ENCODE assay signal across 8 cellular contexts in the genomic region with DNA sequence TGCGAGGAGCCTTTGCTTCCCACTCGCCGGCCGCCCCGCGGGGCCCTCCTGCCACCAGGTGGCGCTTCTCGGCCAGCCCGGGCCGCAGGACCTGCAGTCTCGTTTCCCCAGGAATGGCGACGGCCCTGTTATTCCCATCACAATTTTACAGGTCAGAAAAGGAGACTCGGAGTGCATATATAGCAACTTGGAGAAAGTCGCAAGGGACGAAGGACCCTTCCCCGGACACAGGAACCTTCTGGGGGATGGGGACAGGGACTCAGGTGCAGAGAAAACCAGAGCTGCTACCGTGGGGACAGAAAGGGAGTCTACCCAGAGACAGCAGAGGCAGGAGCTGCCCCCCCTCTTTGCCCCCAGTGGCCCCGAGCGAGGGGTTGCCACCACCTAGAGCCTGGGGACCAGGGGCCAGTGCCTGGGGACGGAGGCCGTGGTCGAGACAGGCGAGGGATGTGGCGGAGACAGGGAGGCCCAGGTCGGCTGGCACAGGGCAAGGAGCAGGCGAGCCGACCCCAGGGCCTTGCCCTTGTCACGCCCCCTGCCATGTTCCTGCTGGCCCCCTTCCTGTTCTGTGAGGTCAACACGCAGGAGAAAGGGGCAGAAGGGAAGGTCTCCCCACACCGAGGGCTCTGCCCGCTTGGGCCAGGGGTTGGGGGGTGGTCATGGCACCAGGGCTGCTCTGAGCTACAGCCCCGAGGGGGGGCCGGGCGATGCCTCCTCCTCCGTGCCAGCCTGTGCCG. TPM values are rescaled to one million over a fixed set of nuclear protein-coding genes. Genes with fewer than 3 reads are reported as not detected.
DNase-seq lines count a peak whose midpoint lies in the region; ATAC-seq and TF ChIP-seq lines count a peak whose summit lies in the region.

No MANE protein-coding gene starts in this region.

- peaks cover 6% of the 10 kb centered on the region for H3K4me1 ChIP-seq in RWPE2 (ENCODE audit: insufficient read depth, poor library complexity, severe bottlenecking)

- no peaks in the 10 kb centered on the region for H3K27me3 ChIP-seq in RWPE2 (ENCODE audit: insufficient read depth, poor library complexity, severe bottlenecking)

- H3K4me1 Mint-ChIP-seq in neural crest cell = peaks cover 9% of the 10 kb centered on the region
- H3K4me1 Mint-ChIP-seq in stimulated activated naive CD8-positive, alpha-beta T cell treated with anti-CD3 and anti-CD28 coated beads, Interleukin-15, Interleukin-2, amounts not matched to agents 100 ng/mL and 50 ng/mL, for 24 hours (ENCODE audit: low read depth) = peaks cover 8% of the 10 kb centered on the region

- peak overlapping the region; percentile 15 for H3K4me3 ChIP-seq in RWPE2 (ENCODE audit: severe bottlenecking)

- H3K36me3 ChIP-seq in RWPE2 (ENCODE audit: low read depth) = no peaks in the 10 kb centered on the region

- H3K9me3 Mint-ChIP-seq in neural crest cell = no peaks in the 10 kb centered on the region
- peaks cover 3% of the 10 kb centered on the region for H3K9me3 Mint-ChIP-seq in stimulated activated naive CD8-positive, alpha-beta T cell treated with anti-CD3 and anti-CD28 coated beads, Interleukin-15, Interleukin-2, amounts not matched to agents 100 ng/mL and 50 ng/mL, for 24 hours

- ATAC-seq in RWPE2 (ENCODE audit: low read depth) (peak; percentile 70), HG03469 (IDR thresholded peaks at IDR 0.05; ENCODE audit: unreplicated experiment) (no peak)

- no peaks in the 10 kb centered on the region for H3K9me3 ChIP-seq in RWPE2 (ENCODE audit: severe bottlenecking)

- DNase-seq in DMS114 treated with DMSO at 0.1 percent for 48 hours (lab: John Stamatoyannopoulos, UW; ENCODE audit: unreplicated experiment) = peak; percentile 35
- peak; percentile 68 for DNase-seq in HuH-7.5 (ENCODE audit: low spot score)
- no peak for DNase-seq in RWPE2 (ENCODE audit: low spot score)
- DNase-seq in activated naive CD4-positive, alpha-beta T cell treated with Interleukin-2 at 50 U/mL for 16 hours = peak; percentile 76
- peak; percentile 45 for DNase-seq in foreskin melanocyte
- peak; percentile 97 for DNase-seq in neural crest cell (ENCODE audit: low read depth, low spot score)

- no peaks in the 10 kb centered on the region for H3K36me3 Mint-ChIP-seq in neural crest cell (ENCODE audit: low read depth)
- H3K36me3 Mint-ChIP-seq in stimulated activated naive CD8-positive, alpha-beta T cell treated with anti-CD3 and anti-CD28 coated beads, Interleukin-15, Interleukin-2, amounts not matched to agents 100 ng/mL and 50 ng/mL, for 24 hours (ENCODE audit: low read depth) = no peaks in the 10 kb centered on the region

- peak; percentile 90 for TF ChIP-seq CTCF in RWPE2 (IDR thresholded peaks at IDR 0.05; ENCODE audit: poor library complexity, severe bottlenecking)
- peak; percentile 94 for TF ChIP-seq CTCF in neural crest cell (conservative IDR thresholded peaks at IDR 0.05)

- peaks cover 3% of the 10 kb centered on the region for H3K27me3 Mint-ChIP-seq in neural crest cell (ENCODE audit: low read depth)
- peaks cover 35% of the 10 kb centered on the region for H3K27me3 Mint-ChIP-seq in stimulated activated naive CD8-positive, alpha-beta T cell treated with anti-CD3 and anti-CD28 coated beads, Interleukin-15, Interleukin-2, amounts not matched to agents 100 ng/mL and 50 ng/mL, for 24 hours

- peak overlapping the region; percentile 84 for H3K27ac Mint-ChIP-seq in neural crest cell (ENCODE audit: unreplicated experiment)
- no peak overlapping the region for H3K27ac Mint-ChIP-seq in stimulated activated naive CD8-positive, alpha-beta T cell treated with anti-CD3 and anti-CD28 coated beads, Interleukin-15, Interleukin-2, amounts not matched to agents 100 ng/mL and 50 ng/mL, for 24 hours

- peak overlapping the region; percentile 35 for H3K27ac ChIP-seq in RWPE2 (ENCODE audit: poor library complexity, severe bottlenecking)

- peak overlapping the region; percentile 58 for H3K4me3 Mint-ChIP-seq in neural crest cell
- peak overlapping the region; percentile 59 for H3K4me3 Mint-ChIP-seq in stimulated activated naive CD8-positive, alpha-beta T cell treated with anti-CD3 and anti-CD28 coated beads, Interleukin-15, Interleukin-2, amounts not matched to agents 100 ng/mL and 50 ng/mL, for 24 hours

RNA-seq across cellular contexts. Expression of a gene that starts 3.5 kb away (rescaled TPM):
- total RNA-seq in neural crest cell = not detected in 2 replicates

RNA-seq across cellular contexts. Expression of a gene that starts 56.9 kb away (rescaled TPM):
- total RNA-seq in neural crest cell = 0.66 TPM in 1 of 2 replicates, not detected in the other
